10 cellular contexts compared by ENCODE assay signal in the genomic region with DNA sequence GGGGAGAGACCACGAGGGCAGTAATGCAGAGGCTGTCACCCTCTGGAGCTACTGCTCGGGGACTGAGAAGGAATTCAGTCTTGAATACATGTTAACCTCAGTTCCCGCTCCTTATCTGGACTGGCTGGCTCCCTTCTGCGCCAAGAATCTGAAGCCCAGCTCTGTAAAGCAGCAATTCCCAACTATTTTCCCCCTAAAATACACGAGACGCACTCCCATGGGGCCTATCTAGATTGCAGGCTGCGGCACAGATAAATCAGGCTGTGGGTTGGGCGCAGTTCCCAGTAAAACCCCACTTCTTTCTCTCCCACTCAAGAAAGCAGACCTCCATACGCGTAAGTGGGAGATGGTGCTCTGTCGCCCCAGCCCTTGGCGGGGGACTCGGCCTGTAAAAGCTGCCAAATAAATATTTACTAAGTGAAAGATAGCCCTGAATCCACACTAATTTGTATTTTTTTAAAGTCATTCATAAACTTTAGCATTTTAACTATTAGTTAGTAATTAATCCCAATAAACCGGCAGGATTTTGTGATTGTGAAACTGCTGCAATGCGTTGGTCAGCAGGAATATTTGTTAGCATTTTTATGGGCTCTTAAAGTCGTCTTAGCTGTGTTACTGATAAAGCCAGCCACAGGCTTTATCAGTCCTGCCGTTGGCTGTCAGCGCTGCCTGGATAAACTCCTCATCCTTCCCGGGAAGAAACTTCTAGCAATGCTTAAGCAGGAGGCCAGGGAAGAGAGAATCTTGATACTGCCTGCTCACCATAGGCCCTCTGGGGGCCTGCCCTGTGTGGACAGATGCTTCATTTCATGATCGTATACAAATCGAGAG. TPM values are rescaled to one million over a fixed set of nuclear protein-coding genes. Genes with fewer than 3 reads are reported as not detected.
DNase-seq lines count a peak whose midpoint lies in the region; ATAC-seq, FAIRE-seq and TF ChIP-seq lines count a peak whose summit lies in the region.
"Had no signal": no experiment of that assay in that cellular context is flagged by ENCODE, and none has a peak within 500 bp of the region (broad histone marks: within the 10 kb centered on the region; RNA-seq: fewer than 3 reads in every experiment).

No MANE protein-coding gene starts in this region.

- H2BK12ac ChIP-seq in trophoblast cell (ENCODE audit: low read length): no peak overlapping the region

- H2AK5ac ChIP-seq in trophoblast cell (ENCODE audit: low read length): no peak overlapping the region

- H3K9ac ChIP-seq in SK-N-MC (ENCODE audit: insufficient read length): no peak overlapping the region
- H3K9ac ChIP-seq in trophoblast cell (ENCODE audit: low read length): no peak overlapping the region

- no peak overlapping the region for H4K91ac ChIP-seq in trophoblast cell (ENCODE audit: low read depth, low read length)

- H2BK120ac ChIP-seq in trophoblast cell (ENCODE audit: insufficient read depth, low read length, poor library complexity): no peak overlapping the region

- H3K4me1 ChIP-seq in BE2C: peaks cover 12% of the 10 kb centered on the region
- H3K4me1 ChIP-seq in pancreas: peaks cover 9 to 23% (median 21%) of the 10 kb centered on the region in 3 donors
- no peaks in the 10 kb centered on the region for H3K4me1 ChIP-seq in trophoblast cell (ENCODE audit: control insufficient read depth in 1 of 2, insufficient read depth in 2 of 2, low read length in 2 of 2)

- H3K27ac Mint-ChIP-seq in Calu3 (ENCODE audit: unreplicated experiment): no peak overlapping the region

- no peak overlapping the region for H3K14ac ChIP-seq in trophoblast cell (ENCODE audit: low read length)

- H3K27ac ChIP-seq in SK-N-MC: no peak overlapping the region
- H3K27ac ChIP-seq in pancreas: peak overlapping the region; percentile 11 to 62 (median 25)
- H3K27ac ChIP-seq in trophoblast cell (ENCODE audit: low read depth, low read length): no peak overlapping the region

- H3K36me3 Mint-ChIP-seq in Calu3 (ENCODE audit: insufficient read depth, unreplicated experiment): no peaks in the 10 kb centered on the region

- no peak overlapping the region for H3K18ac ChIP-seq in trophoblast cell (ENCODE audit: low read length)

- H3K27me3 Mint-ChIP-seq in Calu3 (ENCODE audit: unreplicated experiment): peaks cover 24% of the 10 kb centered on the region

- H3K4me3 ChIP-seq in BE2C (ENCODE audit: low read depth, low read length) (peak overlapping the region; percentile 49), SK-N-MC (peak overlapping the region; percentile 61), pancreas (peak overlapping the region in 2 of 4 donors; percentile 11 to 15), trophoblast cell (ENCODE audit: low read depth, low read length) (no peak overlapping the region)

- peak; percentile 28 for DNase-seq in BE2C
- peak; percentile 71 for DNase-seq in SK-N-MC (ENCODE audit: low read depth, low spot score)
- peak; percentile 20 for DNase-seq in glomerular visceral epithelial cell (ENCODE audit: extremely low spot score)
- DNase-seq in pancreas: peak in 3 of 6 donors; percentile 22 to 49 (median 23)
- no peak for DNase-seq in NAMALWA (ENCODE audit: low spot score)
- no peak for DNase-seq in Calu3
- DNase-seq in effector CD4-positive, alpha-beta T cell: no peak
- DNase-seq in trophoblast cell: no peak
- DNase-seq: NCI-H2081 treated with DMSO at 0.1 percent for 48 hours, T-helper 9 cell had no signal

- peaks cover 23% of the 10 kb centered on the region for H3K4me1 Mint-ChIP-seq in Calu3 (ENCODE audit: low read depth, unreplicated experiment)

- ATAC-seq in pancreas: peak; percentile 60 to 79 (median 71)

- H3K4me3 Mint-ChIP-seq in Calu3 (ENCODE audit: low read depth, unreplicated experiment): no peak overlapping the region

- no peak overlapping the region for H2BK5ac ChIP-seq in trophoblast cell (ENCODE audit: low read depth, low read length, poor library complexity)

- FAIRE-seq in pancreas (lab: Jason Lieb, UNC): no peak

- TF ChIP-seq CTCF in BE2C (IDR thresholded peaks at IDR 0.05; ENCODE audit: low read depth, low read length): no peak
- no peak for TF ChIP-seq CTCF in pancreas (IDR thresholded peaks at IDR 0.05)
- TF ChIP-seq CTCF in Calu3 (IDR thresholded peaks at IDR 0.05; ENCODE audit: unreplicated experiment): no peak

- H4K12ac ChIP-seq in trophoblast cell (ENCODE audit: low read depth, low read length): no peak overlapping the region

- H3K9me3 ChIP-seq in BE2C (no peaks in the 10 kb centered on the region), SK-N-MC (ENCODE audit: low read depth, low read length) (no peaks in the 10 kb centered on the region), pancreas (no peaks in the 10 kb centered on the region), trophoblast cell (ENCODE audit: insufficient read depth, low read depth, low read length) (peaks cover 4% of the 10 kb centered on the region)

- no TSS peak for BruUV-seq in Calu3 (replicated peaks; lab: Mats Ljungman, UMichigan)

- no peak overlapping the region for H2AFZ ChIP-seq in trophoblast cell (ENCODE audit: insufficient read depth, low read length, poor library complexity)

- H3K36me3 ChIP-seq in BE2C: no peaks in the 10 kb centered on the region
- no peaks in the 10 kb centered on the region for H3K36me3 ChIP-seq in SK-N-MC (ENCODE audit: insufficient read depth, low read length)
- no peaks in the 10 kb centered on the region for H3K36me3 ChIP-seq in pancreas
- no peaks in the 10 kb centered on the region for H3K36me3 ChIP-seq in trophoblast cell (ENCODE audit: control insufficient read depth in 1 of 2, insufficient read depth in 2 of 2, low read length in 2 of 2)

- H3K9me3 Mint-ChIP-seq in Calu3 (ENCODE audit: low read depth, unreplicated experiment): no peaks in the 10 kb centered on the region

- intact Hi-C loops in pancreas (cut with DNase I): no loop called here
- intact Hi-C loops in Calu3 (cut with micrococcal nuclease; ENCODE audit: unreplicated experiment): loop anchor here (5.0 kb wide), 1 partner anchor 299 kb away; no protein-coding TSS in a partner anchor

- H3K79me2 ChIP-seq in trophoblast cell (ENCODE audit: control insufficient read depth, insufficient read depth, low read length, poor library complexity): no peaks in the 10 kb centered on the region

- H3K27me3 ChIP-seq in BE2C (no peaks in the 10 kb centered on the region), pancreas (no peaks in the 10 kb centered on the region), trophoblast cell (ENCODE audit: insufficient read depth, low read length) (no peaks in the 10 kb centered on the region)

- CTCF ChIA-PET in Calu3 (lab: Charles Lee): interaction anchor here (0.8 to 1.8 kb wide), 4 partner anchors 29 to 484 kb away, joined by 3 to 6 read pairs (median 4); no protein-coding TSS in a partner anchor

- no peak overlapping the region for H3K4ac ChIP-seq in trophoblast cell (ENCODE audit: low read depth, low read length)

- 11 to 14% methylated on average over 21 of the region's 21 CpGs for WGBS in pancreas, 2 donors
- no CpG with 5 or more reads among the region's 21 CpGs for WGBS in trophoblast cell (ENCODE audit: extremely low coverage, insufficient coverage, insufficient read length)

- H4K8ac ChIP-seq in trophoblast cell (ENCODE audit: low read depth, low read length): no peak overlapping the region

- H3K23ac ChIP-seq in trophoblast cell (ENCODE audit: low read length): no peak overlapping the region

- no peak overlapping the region for H3K4me2 ChIP-seq in trophoblast cell (ENCODE audit: low read length)

- no peaks in the 10 kb centered on the region for H3K79me1 ChIP-seq in trophoblast cell (ENCODE audit: low read length)

RNA-seq across cellular contexts. Expression of gene FBXL14, which starts 17.8 kb away (rescaled TPM):
- 51.2 TPM for polyA plus RNA-seq in BE2C (2012; ENCODE audit: insufficient read depth, insufficient read length, low read depth)
- total RNA-seq in pancreas (10 to 100 TPM in 3 of 6 donors, 1 to 10 TPM in 3; 8.1 to 14.2 (median 9.6) TPM), Calu3 (2022) (19.4 and 20.1 TPM in 2 replicates)
- 1 to 10 TPM; 3.2 to 5.0 TPM for polyA plus RNA-seq in pancreas
- polyA plus RNA-seq in trophoblast cell (2013): 3.3 and 3.9 TPM in 2 replicates

RNA-seq across cellular contexts. Expression of gene WNT5B, which starts 52.4 kb away (rescaled TPM):
- 0.88 TPM for polyA plus RNA-seq in BE2C (2012; ENCODE audit: insufficient read depth, insufficient read length, low read depth)
- total RNA-seq in pancreas (1 to 10 TPM in 2 of 6 donors, under 1 TPM in 4; 0.72 to 2.8 (median 0.92) TPM), Calu3 (2022) (0.24 TPM in 1 of 2 replicates, not detected in the other)
- polyA plus RNA-seq in pancreas: under 1 TPM; 0.72 to 0.85 TPM
- polyA plus RNA-seq in trophoblast cell (2013): 15.8 and 15.9 TPM in 2 replicates

Comparison
In these comparisons a context has a peak if more than half of its experiments do, and no peak if none do; other contexts are left out.
1. DNase-seq: peak in BE2C (single experiment), SK-N-MC (single experiment) and glomerular visceral epithelial cell (single experiment); none in NAMALWA (single experiment), Calu3 (single experiment), effector CD4-positive, alpha-beta T cell (single experiment) and trophoblast cell (0 of 2).
2. H3K27ac ChIP-seq: peak in pancreas (4 of 4); none in SK-N-MC (single experiment) and trophoblast cell (single experiment).